ENCODE assay signal across 25 cellular contexts in genomic region chr20:32149566-32150170, GRCh38.
"Had no signal": no experiment of that assay in that cellular context is flagged by ENCODE, and none has a peak within 500 bp of the region (broad histone marks: within the 10 kb centered on the region; RNA-seq: fewer than 3 reads in every experiment).

No MANE protein-coding gene starts in this region.

- H3K4me2 ChIP-seq: smooth muscle cell had no signal

- H3K9me3 Mint-ChIP-seq: activated naive CD4-positive, alpha-beta T cell treated with anti-CD3 and anti-CD28 coated beads for 36 hours; activated T-cell treated with anti-CD3 and anti-CD28 coated beads, Interleukin-2, amount 50 U/mL, for 4 hours; T-helper 1 cell treated with Interleukin-12 subunit alpha and Interleukin-12 subunit beta and Interleukin-4 antibody, amounts not matched to agents 30 μg/mL and 1 μg/mL, for 36 hours had no signal

- H3K9me3 ChIP-seq: esophagus muscularis mucosa, gastrocnemius medialis, mucosa of descending colon, right lobe of liver, thyroid gland had no signal

- DNase-seq: activated CD4-positive, alpha-beta T cell treated with anti-CD3 and anti-CD28 coated beads for 4 hours; activated CD4-positive, alpha-beta T cell treated with anti-CD3 and anti-CD28 coated beads, Interleukin-2, amount 50 U/mL, for 48 hours; activated CD4-positive, CD25-positive, alpha-beta regulatory T cell; activated CD8-positive, alpha-beta memory T cell treated with anti-CD3 and anti-CD28 coated beads, Interleukin-2, amount 50 U/mL, for 48 hours; activated naive CD4-positive, alpha-beta T cell treated with anti-CD3 and anti-CD28 coated beads for 36 hours; activated T-cell treated with anti-CD3 and anti-CD28 coated beads, Interleukin-2, amount 50 U/mL, for 4 hours; anterior cingulate cortex; central memory CD4-positive, alpha-beta T cell; gastrocnemius medialis; head of caudate nucleus; hypothalamus; left cardiac atrium; mucosa of descending colon; occipital lobe; stimulated activated CD4-positive, alpha-beta T cell treated with anti-CD3 and anti-CD28 coated beads, Interleukin-4, amount 100 ng/mL, for 1 hour; stimulated activated naive CD8-positive, alpha-beta T cell treated with anti-CD3 and anti-CD28 coated beads, Interleukin-15, Interleukin-2, amounts not matched to agents 100 U/mL and 50 U/mL, for 24 hours; substantia nigra; T1000; thyroid gland had no signal

- H3K27me3 ChIP-seq: esophagus muscularis mucosa, gastrocnemius medialis, right lobe of liver, thyroid gland had no signal

- H3K27ac ChIP-seq: esophagus muscularis mucosa, gastrocnemius medialis, right lobe of liver, thyroid gland had no signal

- H3K4me3 ChIP-seq: esophagus muscularis mucosa, gastrocnemius medialis, mucosa of descending colon, right lobe of liver, smooth muscle cell, thyroid gland had no signal

- FAIRE-seq: colon, islet of Langerhans had no signal

- H3K4me3 Mint-ChIP-seq: activated naive CD4-positive, alpha-beta T cell treated with anti-CD3 and anti-CD28 coated beads for 36 hours; activated T-cell treated with anti-CD3 and anti-CD28 coated beads, Interleukin-2, amount 50 U/mL, for 4 hours; T-helper 1 cell treated with Interleukin-12 subunit alpha and Interleukin-12 subunit beta and Interleukin-4 antibody, amounts not matched to agents 30 μg/mL and 1 μg/mL, for 36 hours had no signal

- H3K27ac Mint-ChIP-seq: activated naive CD4-positive, alpha-beta T cell treated with anti-CD3 and anti-CD28 coated beads for 36 hours; T-helper 1 cell treated with Interleukin-12 subunit alpha and Interleukin-12 subunit beta and Interleukin-4 antibody, amounts not matched to agents 30 μg/mL and 1 μg/mL, for 36 hours had no signal

- ATAC-seq: activated T-cell treated with anti-CD3 and anti-CD28 coated beads, Interleukin-2, amount 50 U/mL, for 4 hours; gastrocnemius medialis; left cardiac atrium; mucosa of descending colon; right lobe of liver; stimulated activated naive CD8-positive, alpha-beta T cell treated with anti-CD3 and anti-CD28 coated beads, Interleukin-15, Interleukin-2, amounts not matched to agents 100 U/mL and 50 U/mL, for 24 hours had no signal
